In the genomic region with DNA sequence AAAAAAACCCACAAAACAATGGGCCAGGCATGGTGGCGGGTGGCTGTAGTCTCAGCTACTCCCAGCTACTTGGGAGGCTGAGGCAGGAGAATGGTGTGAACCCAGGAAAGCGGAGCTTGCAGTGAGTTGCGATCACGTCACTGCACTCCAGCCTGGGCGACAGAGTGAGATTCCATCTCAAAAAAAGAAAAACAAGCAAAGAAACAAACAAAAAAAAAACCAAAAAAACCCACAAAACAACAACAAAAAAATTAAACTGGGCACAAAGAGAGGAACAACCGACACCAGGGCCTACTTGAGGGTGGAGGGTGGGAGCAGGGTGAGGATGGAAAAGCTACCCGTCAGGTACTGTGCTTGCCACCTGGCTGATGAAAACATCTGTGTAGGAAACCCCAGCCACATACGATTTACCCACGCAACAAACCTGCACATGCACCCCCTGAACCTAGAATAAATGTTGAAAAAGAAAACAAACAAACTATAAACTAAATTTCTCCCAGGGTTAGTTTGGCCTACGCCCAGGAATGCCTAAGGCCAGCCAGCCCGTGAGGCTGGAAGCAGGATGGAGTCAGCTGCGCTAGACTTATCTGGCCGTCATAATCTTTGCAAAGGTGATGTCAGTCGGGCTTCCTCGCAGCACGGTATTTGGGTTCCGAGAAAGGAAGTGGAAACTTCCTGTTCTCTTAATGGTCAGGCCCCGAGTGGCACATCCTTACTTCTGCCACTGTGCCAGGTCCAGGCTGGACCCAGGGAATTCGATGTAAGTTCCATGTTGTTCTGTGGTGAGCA, we compare ENCODE assay signal across 11 cellular contexts. TPM values are rescaled to one million over a fixed set of nuclear protein-coding genes. Genes with fewer than 3 reads are reported as not detected.
DNase-seq lines count a peak whose midpoint lies in the region; ATAC-seq, FAIRE-seq and TF ChIP-seq lines count a peak whose summit lies in the region.
"Had no signal": no experiment of that assay in that cellular context is flagged by ENCODE, and none has a peak within 500 bp of the region (broad histone marks: within the 10 kb centered on the region; RNA-seq: fewer than 3 reads in every experiment).

No MANE protein-coding gene starts in this region.

- peak overlapping the region; percentile 32 for H2AFZ ChIP-seq in endothelial cell of umbilical vein (ENCODE audit: low read depth, low read length)
- H2AFZ ChIP-seq: hepatocyte had no signal

- H3K4me2 ChIP-seq in endothelial cell of umbilical vein (ENCODE audit: insufficient read depth, low read length) = peak overlapping the region; percentile 30
- H3K4me2 ChIP-seq: hepatocyte, smooth muscle cell had no signal

- no peaks in the 10 kb centered on the region for H3K79me2 ChIP-seq in endothelial cell of umbilical vein (ENCODE audit: control insufficient read depth, insufficient read depth, low read length)
- H3K79me2 ChIP-seq: hepatocyte had no signal

- peak; percentile 80 for ATAC-seq in Panc1
- peak; percentile 35 for ATAC-seq in sciatic nerve

- no peaks in the 10 kb centered on the region for H4K20me1 ChIP-seq in endothelial cell of umbilical vein (replicated peaks; ENCODE audit: control insufficient read depth, extremely low read depth, insufficient read depth, low read length)

- no peak overlapping the region for H3K4me3 ChIP-seq in Panc1 (ENCODE audit: low read depth in 2 of 2, low read length in 2 of 2)
- no peak overlapping the region for H3K4me3 ChIP-seq in endothelial cell of umbilical vein (replicated peaks in 1 of 3; ENCODE audit: insufficient read depth in 1 of 3, low read depth in 1 of 3, low read length in 3 of 3)
- H3K4me3 ChIP-seq: hepatocyte, smooth muscle cell had no signal

- dilution Hi-C loops in endothelial cell of umbilical vein (cut with MboI; ENCODE audit: extremely low pct_ligation_motif_present, low sequenced_read_pairs) = no loop called here

- H3K4me1 ChIP-seq in Panc1 (ENCODE audit: control insufficient read depth, insufficient read depth, low read length) (peaks cover 3% of the 10 kb centered on the region; the same call in 1 of the 2 replicates), endothelial cell of umbilical vein (ENCODE audit: control insufficient read depth, extremely low read depth, insufficient read depth, low read length) (peaks cover 11% of the 10 kb centered on the region)

- TF ChIP-seq CTCF in Panc1 (IDR thresholded peaks at IDR 0.05) = no peak
- TF ChIP-seq CTCF in endothelial cell of umbilical vein (IDR thresholded peaks at IDR 0.05; ENCODE audit: extremely low read depth in 1 of 2, insufficient read depth in 1 of 2, low read depth in 1 of 2, low read length in 2 of 2) = no peak

- in situ Hi-C loops in Panc1 (cut with HindIII; ENCODE audit: low pct_unique_long_range_greater_than_20kb, low sequenced_read_pairs) = no loop called here

- DNase-seq in GM12892 (ENCODE audit: insufficient read length) (no peak), Panc1 (ENCODE audit: low read depth, low spot score) (no peak), endothelial cell of umbilical vein (ENCODE audit: low read depth, low spot score) (peak; percentile 66), sciatic nerve (ENCODE audit: low spot score) (no peak), HK-2 (ENCODE audit: unreplicated experiment) (no peak), MV-4-11 (lab: John Stamatoyannopoulos, UW) (no peak)
- DNase-seq in activated CD8-positive, alpha-beta memory T cell treated with anti-CD3 and anti-CD28 coated beads, Interleukin-2, amount 50 U/mL, for 48 hours = no peak
- DNase-seq: effector CD8-positive, alpha-beta T cell; SIG-M5 had no signal

- peak; percentile 70 for FAIRE-seq in GM12892 (lab: Jason Lieb, UNC)
- peak; percentile 96 for FAIRE-seq in endothelial cell of umbilical vein (lab: Jason Lieb, UNC)

- POLR2A ChIA-PET in Panc1 (lab: Charles Lee) = no interaction called here
- POLR2A ChIA-PET in endothelial cell of umbilical vein (lab: Charles Lee) = interaction anchor here (0.7 kb wide), 1 partner anchor 56 kb away, joined by 3 read pairs; no protein-coding TSS in a partner anchor

- no TSS peak for BruUV-seq in Panc1 (replicated peaks; lab: Mats Ljungman, UMichigan)
- no TSS peak for BruUV-seq in endothelial cell of umbilical vein (replicated peaks; lab: Mats Ljungman, UMichigan)

- H3K27me3 ChIP-seq in Panc1 (ENCODE audit: control insufficient read depth, insufficient read depth, low read length) (no peaks in the 10 kb centered on the region), endothelial cell of umbilical vein (ENCODE audit: control insufficient read depth in 2 of 2, insufficient read depth in 2 of 2, low read length in 2 of 2) (no peaks in the 10 kb centered on the region)
- H3K27me3 ChIP-seq: hepatocyte had no signal

- no peaks in the 10 kb centered on the region for H3K9me3 ChIP-seq in Panc1 (ENCODE audit: control insufficient read depth, insufficient read depth, low read depth, low read length)
- H3K9me3 ChIP-seq in endothelial cell of umbilical vein (replicated peaks; ENCODE audit: control insufficient read depth, insufficient read depth, low read length) = no peaks in the 10 kb centered on the region

- CTCF ChIA-PET in Panc1 (lab: Charles Lee) (interaction anchor here (0.6 kb wide), 1 partner anchor 172 kb away, joined by 4 read pairs; no protein-coding TSS in a partner anchor), endothelial cell of umbilical vein (lab: Charles Lee) (interaction anchor here (1.4 kb wide), 1 partner anchor 149 kb away, joined by 3 read pairs; no protein-coding TSS in a partner anchor)

- H3K27ac ChIP-seq in Panc1 (ENCODE audit: low read length) (no peak overlapping the region), endothelial cell of umbilical vein (ENCODE audit: insufficient read depth, low read depth, low read length) (peak overlapping the region; percentile 70)
- H3K27ac ChIP-seq: hepatocyte had no signal

- H3K9ac ChIP-seq in endothelial cell of umbilical vein (replicated peaks; ENCODE audit: extremely low read depth, insufficient read depth, low read length) = peak overlapping the region; percentile 22

- no peaks in the 10 kb centered on the region for H3K9me1 ChIP-seq in endothelial cell of umbilical vein (replicated peaks; ENCODE audit: control insufficient read depth, extremely low read depth, insufficient read depth, low read length)

- intact Hi-C loops in Panc1 (cut with micrococcal nuclease; ENCODE audit: unreplicated experiment) = no loop called here
- intact Hi-C loops in endothelial cell of umbilical vein (cut with micrococcal nuclease) = no loop called here
- intact Hi-C loops in sciatic nerve (cut with DNase I) = loop anchor here (10.0 kb wide), 1 partner anchor 94 kb away; no protein-coding TSS in a partner anchor

- H3K36me3 ChIP-seq in Panc1 (ENCODE audit: control insufficient read depth, insufficient read depth, low read length) (no peaks in the 10 kb centered on the region), endothelial cell of umbilical vein (ENCODE audit: control insufficient read depth in 2 of 2, extremely low read depth in 1 of 2, insufficient read depth in 2 of 2, low read length in 2 of 2) (no peaks in the 10 kb centered on the region)

- TF ChIP-seq POLR2A in GM12892 (IDR thresholded peaks at IDR 0.05; ENCODE audit: low read depth, low read length) (no peak), endothelial cell of umbilical vein (IDR thresholded peaks at IDR 0.05; ENCODE audit: low read depth, low read length) (no peak)

RNA-seq across cellular contexts. Expression of gene CYB5R3, which starts 21.9 kb away (rescaled TPM):
- polyA plus RNA-seq in GM12892 (2012; ENCODE audit: missing spikeins) = 49.7 TPM
- total RNA-seq in Panc1 (2021; ENCODE audit: unreplicated experiment) = 102 TPM
- 194 TPM for polyA plus RNA-seq in Panc1 (2012; ENCODE audit: insufficient read length)
- 217 and 232 TPM in 2 replicates for total RNA-seq in endothelial cell of umbilical vein
- polyA plus RNA-seq in endothelial cell of umbilical vein = 263 and 329 TPM in 2 replicates
- polyA plus RNA-seq in endothelial cell of umbilical vein (2011; cell fraction: cytosol; rRNA removed) = 162 and 165 TPM in 2 replicates
- 58.9 and 72.2 TPM in 2 replicates for polyA plus RNA-seq in endothelial cell of umbilical vein (2011; cell fraction: nucleus; rRNA removed)
- 182 and 240 TPM in 2 replicates for polyA plus RNA-seq in endothelial cell of umbilical vein (2012)
- polyA minus RNA-seq in endothelial cell of umbilical vein = 143 and 163 TPM in 2 replicates
- 38.1 TPM for polyA minus RNA-seq in endothelial cell of umbilical vein (2011; cell fraction: cytosol; rRNA and poly(A)+ RNA removed)
- polyA minus RNA-seq in endothelial cell of umbilical vein (2011; cell fraction: nucleus; rRNA and poly(A)+ RNA removed) = 26.6 and 41.3 TPM in 2 replicates
- total RNA-seq in sciatic nerve = 241 TPM

RNA-seq across cellular contexts. Expression of gene ATP5MGL, which starts 30.7 kb away (rescaled TPM):
- polyA plus RNA-seq in GM12892 (2012; ENCODE audit: missing spikeins) = not detected
- total RNA-seq in Panc1 (2021; ENCODE audit: unreplicated experiment) (0.23 TPM), endothelial cell of umbilical vein (1.0 and 1.2 TPM in 2 replicates), sciatic nerve (0.45 TPM)
- polyA plus RNA-seq in Panc1 (2012; ENCODE audit: insufficient read length) = 0.30 TPM
- polyA plus RNA-seq in endothelial cell of umbilical vein = 0.11 TPM in 1 of 2 replicates, not detected in the other
- polyA plus RNA-seq in endothelial cell of umbilical vein (2011; cell fraction: cytosol; rRNA removed) = not detected in 2 replicates
- 0.67 and 0.74 TPM in 2 replicates for polyA plus RNA-seq in endothelial cell of umbilical vein (2011; cell fraction: nucleus; rRNA removed)
- polyA plus RNA-seq in endothelial cell of umbilical vein (2012) = not detected in 2 replicates
- 1.5 and 2.1 TPM in 2 replicates for polyA minus RNA-seq in endothelial cell of umbilical vein
- polyA minus RNA-seq in endothelial cell of umbilical vein (2011; cell fraction: cytosol; rRNA and poly(A)+ RNA removed) = not detected
- polyA minus RNA-seq in endothelial cell of umbilical vein (2011; cell fraction: nucleus; rRNA and poly(A)+ RNA removed) = 2.2 and 2.6 TPM in 2 replicates
- polyA plus RNA-seq: hepatocyte had no signal

RNA-seq across cellular contexts. Expression of gene A4GALT, which starts 49.6 kb away (rescaled TPM):
- polyA plus RNA-seq in GM12892 (2012; ENCODE audit: missing spikeins) = 4.0 TPM
- total RNA-seq in Panc1 (2021; ENCODE audit: unreplicated experiment) (6.9 TPM), endothelial cell of umbilical vein (18.8 and 20.7 TPM in 2 replicates), sciatic nerve (106 TPM)
- 9.5 TPM for polyA plus RNA-seq in Panc1 (2012; ENCODE audit: insufficient read length)
- 5.4 and 8.7 TPM in 2 replicates for polyA plus RNA-seq in endothelial cell of umbilical vein
- 3.1 and 5.6 TPM in 2 replicates for polyA plus RNA-seq in endothelial cell of umbilical vein (2011; cell fraction: cytosol; rRNA removed)
- 4.2 and 4.4 TPM in 2 replicates for polyA plus RNA-seq in endothelial cell of umbilical vein (2011; cell fraction: nucleus; rRNA removed)
- polyA plus RNA-seq in endothelial cell of umbilical vein (2012) = 9.8 and 17.1 TPM in 2 replicates
- polyA minus RNA-seq in endothelial cell of umbilical vein = 2.4 and 3.9 TPM in 2 replicates
- polyA minus RNA-seq in endothelial cell of umbilical vein (2011; cell fraction: cytosol; rRNA and poly(A)+ RNA removed) = 9.6 TPM
- polyA minus RNA-seq in endothelial cell of umbilical vein (2011; cell fraction: nucleus; rRNA and poly(A)+ RNA removed) = 2.4 and 5.2 TPM in 2 replicates

RNA-seq across cellular contexts. Expression of gene POLDIP3, which starts 56.4 kb away (rescaled TPM):
- 40.0 TPM for polyA plus RNA-seq in GM12892 (2012; ENCODE audit: missing spikeins)
- 46.6 TPM for total RNA-seq in Panc1 (2021; ENCODE audit: unreplicated experiment)
- 51.8 TPM for polyA plus RNA-seq in Panc1 (2012; ENCODE audit: insufficient read length)
- 46.6 and 60.4 TPM in 2 replicates for total RNA-seq in endothelial cell of umbilical vein
- polyA plus RNA-seq in endothelial cell of umbilical vein = 29.3 and 29.5 TPM in 2 replicates
- 37.7 and 39.0 TPM in 2 replicates for polyA plus RNA-seq in endothelial cell of umbilical vein (2011; cell fraction: cytosol; rRNA removed)
- 57.7 and 64.0 TPM in 2 replicates for polyA plus RNA-seq in endothelial cell of umbilical vein (2011; cell fraction: nucleus; rRNA removed)
- 49.4 and 55.9 TPM in 2 replicates for polyA plus RNA-seq in endothelial cell of umbilical vein (2012)
- 40.7 and 46.2 TPM in 2 replicates for polyA minus RNA-seq in endothelial cell of umbilical vein
- polyA minus RNA-seq in endothelial cell of umbilical vein (2011; cell fraction: cytosol; rRNA and poly(A)+ RNA removed) = 22.6 TPM
- polyA minus RNA-seq in endothelial cell of umbilical vein (2011; cell fraction: nucleus; rRNA and poly(A)+ RNA removed) = 25.2 and 28.3 TPM in 2 replicates
- 81.5 TPM for total RNA-seq in sciatic nerve
